In the genomic region with DNA sequence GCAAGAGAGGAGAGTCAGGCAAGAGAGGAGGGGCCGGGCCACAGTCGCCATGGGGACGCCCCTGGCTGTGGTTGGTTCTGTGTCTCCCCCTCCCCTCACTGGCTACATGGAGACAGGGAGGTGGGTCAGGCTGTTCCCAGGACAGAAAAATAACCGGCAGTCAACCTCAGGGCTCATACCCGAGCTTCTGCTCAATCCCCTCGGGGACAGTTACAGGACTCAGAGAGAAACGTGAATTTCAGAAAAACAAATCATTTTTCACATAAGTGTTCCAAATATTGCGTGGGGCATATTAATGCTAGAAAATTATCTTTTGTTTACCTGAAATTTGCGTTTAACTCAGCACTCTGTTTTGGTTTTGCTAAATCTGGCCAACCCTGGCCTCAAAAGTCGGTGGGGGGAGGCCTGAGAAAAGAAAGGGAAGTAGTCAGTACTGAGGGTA, we compare ENCODE assay signal across 10 cellular contexts. TPM values are rescaled to one million over a fixed set of nuclear protein-coding genes. Genes with fewer than 3 reads are reported as not detected.
A peak's percentile ranks its signal among the peaks of the same experiment; 100 is the strongest.
DNase-seq lines count a peak whose midpoint lies in the region.
"Had no signal": no experiment of that assay in that cellular context is flagged by ENCODE, and none has a peak within 500 bp of the region (broad histone marks: within the 10 kb centered on the region; RNA-seq: fewer than 3 reads in every experiment).

No MANE protein-coding gene starts in this region.

- no peak overlapping the region for H3K23ac ChIP-seq in neuronal stem cell (ENCODE audit: low read depth, low read length, poor library complexity)

- H2BK12ac ChIP-seq in neuronal stem cell (ENCODE audit: low read length), result no peak overlapping the region

- no peak overlapping the region for H4K91ac ChIP-seq in neuronal stem cell (ENCODE audit: low read depth, low read length, poor library complexity)

- no CpG with 5 or more reads among the region's 10 CpGs for WGBS in neuronal stem cell (ENCODE audit: extremely low coverage in 2 of 2, insufficient read length in 2 of 2, insufficient replicate concordance in 1 of 2), 2 donors

- H3K4me3 Mint-ChIP-seq in dendritic cell treated with granulocyte-macrophage colony-stimulating factor and Interleukin-4, amounts not matched to agents 40 ng/mL and 50 ng/mL, for 4 days, result no peak overlapping the region

- peaks cover 29% of the 10 kb centered on the region for H3K4me1 Mint-ChIP-seq in dendritic cell treated with granulocyte-macrophage colony-stimulating factor and Interleukin-4, amounts not matched to agents 40 ng/mL and 50 ng/mL, for 4 days (ENCODE audit: low read depth)

- no peak overlapping the region for H3K27ac ChIP-seq in neuronal stem cell (replicated peaks; ENCODE audit: low read length)
- H3K27ac ChIP-seq: C4-2B had no signal

- peaks cover 20% of the 10 kb centered on the region for H3K79me1 ChIP-seq in neuronal stem cell (ENCODE audit: low read depth, low read length)

- H2BK15ac ChIP-seq in neuronal stem cell (ENCODE audit: low read length), result no peak overlapping the region

- H2BK5ac ChIP-seq in neuronal stem cell (ENCODE audit: low read length), result no peak overlapping the region

- intact Hi-C loops in dendritic cell treated with granulocyte-macrophage colony-stimulating factor and Interleukin-4, amounts not matched to agents 40 ng/mL and 50 ng/mL, for 4 days (cut with micrococcal nuclease), result no loop called here

- H3K27ac Mint-ChIP-seq in dendritic cell treated with granulocyte-macrophage colony-stimulating factor and Interleukin-4, amounts not matched to agents 40 ng/mL and 50 ng/mL, for 4 days, result peak overlapping the region; percentile 18

- H2BK120ac ChIP-seq in neuronal stem cell (ENCODE audit: low read depth, low read length), result no peak overlapping the region

- no peak overlapping the region for H2AK5ac ChIP-seq in neuronal stem cell (ENCODE audit: low read depth, low read length)

- no peak overlapping the region for H3K4me3 ChIP-seq in neuronal stem cell (ENCODE audit: low read length in 2 of 2)

- H3K27me3 Mint-ChIP-seq in dendritic cell treated with granulocyte-macrophage colony-stimulating factor and Interleukin-4, amounts not matched to agents 40 ng/mL and 50 ng/mL, for 4 days, result no peaks in the 10 kb centered on the region

- no peak overlapping the region for H4K8ac ChIP-seq in neuronal stem cell (ENCODE audit: low read depth, low read length)

- H2AFZ ChIP-seq in neuronal stem cell (ENCODE audit: low read length), result no peak overlapping the region

- peaks cover 52% of the 10 kb centered on the region for H3K36me3 Mint-ChIP-seq in dendritic cell treated with granulocyte-macrophage colony-stimulating factor and Interleukin-4, amounts not matched to agents 40 ng/mL and 50 ng/mL, for 4 days (ENCODE audit: low read depth)

- H3K4me2 ChIP-seq in neuronal stem cell (ENCODE audit: insufficient read depth, low read length, poor library complexity, severe bottlenecking), result no peak overlapping the region

- no peaks in the 10 kb centered on the region for H3K9me3 ChIP-seq in neuronal stem cell (replicated peaks in 1 of 2; ENCODE audit: control insufficient read depth in 2 of 2, insufficient read depth in 1 of 2, low read depth in 1 of 2, low read length in 2 of 2)

- H3K9me3 Mint-ChIP-seq in dendritic cell treated with granulocyte-macrophage colony-stimulating factor and Interleukin-4, amounts not matched to agents 40 ng/mL and 50 ng/mL, for 4 days, result no peaks in the 10 kb centered on the region

- no peak overlapping the region for H3K9ac ChIP-seq in neuronal stem cell (ENCODE audit: low read depth, low read length, poor library complexity)

- H3K4me1 ChIP-seq in neuronal stem cell (ENCODE audit: control insufficient read depth in 2 of 2, insufficient read depth in 1 of 2, low read depth in 1 of 2, low read length in 2 of 2), result peaks cover 22 to 48% of the 10 kb centered on the region in 2 donors

- H3K14ac ChIP-seq in neuronal stem cell (ENCODE audit: low read length), result no peak overlapping the region

- H3K4ac ChIP-seq in neuronal stem cell (ENCODE audit: low read length), result no peak overlapping the region

- no peaks in the 10 kb centered on the region for H3K27me3 ChIP-seq in neuronal stem cell (ENCODE audit: control insufficient read depth in 3 of 3, insufficient read depth in 3 of 3, low read depth in 1 of 3, low read length in 3 of 3)

- peaks cover 14 to 20% of the 10 kb centered on the region in 2 donors for H3K36me3 ChIP-seq in neuronal stem cell (replicated peaks in 1 of 2; ENCODE audit: control insufficient read depth in 2 of 2, insufficient read depth in 2 of 2, low read length in 2 of 2)

- peak; percentile 9 for DNase-seq in COR-L47 (lab: John Stamatoyannopoulos, UW)
- peak; percentile 29 to 77 for DNase-seq in NCI-H526 (lab: John Stamatoyannopoulos, UW)
- peak; percentile 61 for DNase-seq in neuronal stem cell (ENCODE audit: low spot score)
- no peak for DNase-seq in NCI-H1105 treated with DMSO at 0.1 percent for 48 hours (lab: John Stamatoyannopoulos, UW)
- DNase-seq in HuH-7 (ENCODE audit: low spot score), result no peak
- DNase-seq in NCI-H1092 (lab: John Stamatoyannopoulos, UW), result no peak
- no peak for DNase-seq in effector CD8-positive, alpha-beta T cell (lab: John Stamatoyannopoulos, UW)
- DNase-seq: NCI-H1417 treated with DMSO at 0.1 percent for 48 hours had no signal

- H3K18ac ChIP-seq in neuronal stem cell (ENCODE audit: low read length), result no peak overlapping the region

RNA-seq across cellular contexts. Expression of gene CPSF4L, which starts 22.2 kb away (rescaled TPM):
- polyA plus RNA-seq in neuronal stem cell (2013, experiment 1 of 2), result not detected
- not detected for polyA plus RNA-seq in neuronal stem cell (2013, experiment 2 of 2)

RNA-seq across cellular contexts. Expression of gene CDC42EP4, which starts 27.9 kb away (rescaled TPM):
- 23.5 TPM for polyA plus RNA-seq in neuronal stem cell (2013, experiment 1 of 2)
- 23.9 TPM for polyA plus RNA-seq in neuronal stem cell (2013, experiment 2 of 2)

Comparison
In these comparisons a context has a peak if more than half of its experiments do, and no peak if none do; other contexts are left out.
1. DNase-seq: peak in COR-L47 (single experiment), NCI-H526 (2 of 2) and neuronal stem cell (single experiment); none in NCI-H1105 treated with DMSO at 0.1 percent for 48 hours (single experiment), HuH-7 (single experiment), NCI-H1092 (single experiment) and effector CD8-positive, alpha-beta T cell (single experiment).